ENCODE assay signal across 16 cellular contexts in the genomic region with DNA sequence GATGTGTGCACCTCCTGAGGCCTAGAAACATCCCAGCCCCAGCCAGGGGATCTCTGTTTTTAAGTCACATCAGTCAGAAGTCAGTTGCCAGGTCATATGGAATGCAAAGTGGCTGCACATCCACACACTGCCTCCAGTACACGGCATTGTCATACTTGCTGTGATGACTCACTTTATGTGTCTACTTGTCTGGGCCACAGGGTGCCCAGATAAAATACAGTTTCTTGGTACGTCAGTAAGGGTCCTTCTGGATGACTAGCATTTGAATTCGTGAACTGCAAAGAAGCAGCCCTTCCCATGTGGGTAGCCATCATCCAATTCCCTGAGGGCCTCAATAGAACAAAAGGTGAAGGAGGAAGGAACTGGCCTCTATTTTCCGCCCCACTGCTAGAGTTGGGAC. TPM values are rescaled to one million over a fixed set of nuclear protein-coding genes. Genes with fewer than 3 reads are reported as not detected.
DNase-seq lines count a peak whose midpoint lies in the region; ATAC-seq and TF ChIP-seq lines count a peak whose summit lies in the region.
"Had no signal": no experiment of that assay in that cellular context is flagged by ENCODE, and none has a peak within 500 bp of the region (broad histone marks: within the 10 kb centered on the region; RNA-seq: fewer than 3 reads in every experiment).

No MANE protein-coding gene starts in this region.

- peak overlapping the region; percentile 33 for H3K27ac Mint-ChIP-seq in dendritic cell treated with granulocyte-macrophage colony-stimulating factor and Interleukin-4, amounts not matched to agents 40 ng/mL and 50 ng/mL, for 4 days
- no peak overlapping the region for H3K27ac Mint-ChIP-seq in CD8-positive, alpha-beta T cell
- H3K27ac Mint-ChIP-seq: stimulated activated naive CD8-positive, alpha-beta T cell treated with anti-CD3 and anti-CD28 coated beads, Interleukin-15, Interleukin-2, amounts not matched to agents 100 ng/mL and 50 ng/mL, for 24 hours; WTC11 had no signal

- no peak overlapping the region for H4K8ac ChIP-seq in IMR-90 (ENCODE audit: low read depth in 2 of 2, low read length in 2 of 2)

- 100% methylated on average over 1 of the region's 4 CpGs; no CpG with 5 or more reads in 1 of the 2 experiments for WGBS in IMR-90 (ENCODE audit: extremely low coverage in 2 of 2, insufficient read length in 1 of 2), 2 experiments

- BruUV-seq in IMR-90 (replicated peaks; lab: Mats Ljungman, UMichigan), result no TSS peak

- dilution Hi-C loops in IMR-90 (cut with HindIII; ENCODE audit: low sequenced_read_pairs, unreplicated experiment), result no loop called here

- peak overlapping the region; percentile 58 for H2AK5ac ChIP-seq in IMR-90 (ENCODE audit: low read depth, low read length)

- H4K20me1 ChIP-seq in IMR-90 (ENCODE audit: insufficient read depth, low read length), result no peaks in the 10 kb centered on the region

- H2BK120ac ChIP-seq in IMR-90 (ENCODE audit: low read depth, low read length), result no peak overlapping the region

- H2BK20ac ChIP-seq in IMR-90 (ENCODE audit: low read depth, low read length), result no peak overlapping the region; the same call in 1 of the 2 replicates

- no peak overlapping the region for H3K4me3 ChIP-seq in IMR-90 (ENCODE audit: insufficient read depth, low read depth, low read length)
- no peak overlapping the region for H3K4me3 ChIP-seq in CD8-positive, alpha-beta T cell (ENCODE audit: low read depth, low read length)
- H3K4me3 ChIP-seq: PC-9 had no signal

- intact Hi-C loops in IMR-90 (cut with micrococcal nuclease), result no loop called here
- intact Hi-C loops in dendritic cell treated with granulocyte-macrophage colony-stimulating factor and Interleukin-4, amounts not matched to agents 40 ng/mL and 50 ng/mL, for 4 days (cut with micrococcal nuclease), result no loop called here
- intact Hi-C loops in CD8-positive, alpha-beta T cell (cut with DNase I, micrococcal nuclease), result no loop called here

- peak overlapping the region; percentile 10; the same call in 1 of the 2 replicates for H3K4ac ChIP-seq in IMR-90 (ENCODE audit: low read depth, low read length)

- no peaks in the 10 kb centered on the region for H3K9me3 ChIP-seq in IMR-90 (ENCODE audit: control insufficient read depth, insufficient read depth, low read length)
- no peaks in the 10 kb centered on the region for H3K9me3 ChIP-seq in CD8-positive, alpha-beta T cell (ENCODE audit: low read length)
- H3K9me3 ChIP-seq: Caco-2 had no signal

- H3K36me3 Mint-ChIP-seq in activated T-cell treated with anti-CD3 and anti-CD28 coated beads, Interleukin-2, amount 50 U/mL, for 4 hours (ENCODE audit: insufficient read depth), result peaks cover 28% of the 10 kb centered on the region
- peaks cover 71% of the 10 kb centered on the region for H3K36me3 Mint-ChIP-seq in dendritic cell treated with granulocyte-macrophage colony-stimulating factor and Interleukin-4, amounts not matched to agents 40 ng/mL and 50 ng/mL, for 4 days (ENCODE audit: low read depth)
- H3K36me3 Mint-ChIP-seq in CD8-positive, alpha-beta T cell, result peaks cover 34% of the 10 kb centered on the region

- no peak for TF ChIP-seq POLR2A in IMR-90 (IDR thresholded peaks at IDR 0.05; ENCODE audit: low read depth, low read length)

- no peak overlapping the region for H3K23ac ChIP-seq in IMR-90 (ENCODE audit: low read depth, low read length)

- H3K4me1 ChIP-seq in IMR-90 (ENCODE audit: control insufficient read depth, insufficient read depth, low read length), result 0 out of 2 replicates have a peak, but pooled peaks cover 4% of the 10 kb centered on the region
- no peaks in the 10 kb centered on the region for H3K4me1 ChIP-seq in CD8-positive, alpha-beta T cell (ENCODE audit: insufficient read depth, low read length)
- H3K4me1 ChIP-seq: Caco-2 had no signal

- no peak overlapping the region for H2AK9ac ChIP-seq in IMR-90 (replicated peaks; ENCODE audit: low read depth, low read length, poor library complexity)

- H3K9me3 Mint-ChIP-seq in activated T-cell treated with anti-CD3 and anti-CD28 coated beads, Interleukin-2, amount 50 U/mL, for 4 hours, result no peaks in the 10 kb centered on the region
- peaks cover 9% of the 10 kb centered on the region for H3K9me3 Mint-ChIP-seq in dendritic cell treated with granulocyte-macrophage colony-stimulating factor and Interleukin-4, amounts not matched to agents 40 ng/mL and 50 ng/mL, for 4 days
- H3K9me3 Mint-ChIP-seq in CD8-positive, alpha-beta T cell, result peaks cover 9% of the 10 kb centered on the region

- no peaks in the 10 kb centered on the region for H3K27me3 Mint-ChIP-seq in activated T-cell treated with anti-CD3 and anti-CD28 coated beads, Interleukin-2, amount 50 U/mL, for 4 hours (ENCODE audit: low read depth)
- no peaks in the 10 kb centered on the region for H3K27me3 Mint-ChIP-seq in dendritic cell treated with granulocyte-macrophage colony-stimulating factor and Interleukin-4, amounts not matched to agents 40 ng/mL and 50 ng/mL, for 4 days
- H3K27me3 Mint-ChIP-seq in CD8-positive, alpha-beta T cell (ENCODE audit: low read depth), result no peaks in the 10 kb centered on the region
- H3K27me3 Mint-ChIP-seq: stimulated activated naive CD8-positive, alpha-beta T cell treated with anti-CD3 and anti-CD28 coated beads, Interleukin-15, Interleukin-2, amounts not matched to agents 100 ng/mL and 50 ng/mL, for 24 hours had no signal

- in situ Hi-C loops in IMR-90 (cut with MboI; ENCODE audit: low sequenced_read_pairs), result no loop called here

- POLR2A ChIA-PET in IMR-90 (lab: Charles Lee; ENCODE audit: unreplicated experiment), result no interaction called here
- POLR2A ChIA-PET in GM10248 (lab: Yijun Ruan, JAX), result no interaction called here
- POLR2A ChIA-PET in CD8-positive, alpha-beta T cell (lab: Charles Lee), result no interaction called here

- no peak for TF ChIP-seq RAD21 in IMR-90 (IDR thresholded peaks at IDR 0.05; ENCODE audit: low read length)

- H3K4me2 ChIP-seq in IMR-90 (ENCODE audit: low read depth, low read length), result no peak overlapping the region
- H3K4me2 ChIP-seq: PC-9 had no signal

- peaks cover 5 to 29% of the 10 kb centered on the region in 2 experiments for H3K79me1 ChIP-seq in IMR-90 (ENCODE audit: low read depth in 1 of 2, low read length in 2 of 2)

- no peak overlapping the region for H3K14ac ChIP-seq in IMR-90 (replicated peaks; ENCODE audit: low read depth, low read length)

- no peaks in the 10 kb centered on the region; the same call in 1 of the 2 replicates for H3K36me3 ChIP-seq in IMR-90 (ENCODE audit: control insufficient read depth, insufficient read depth, low read length)
- H3K36me3 ChIP-seq in CD8-positive, alpha-beta T cell (ENCODE audit: insufficient read depth, low read length), result no peaks in the 10 kb centered on the region

- no peak overlapping the region for H2BK5ac ChIP-seq in IMR-90 (ENCODE audit: low read depth, low read length, poor library complexity, severe bottlenecking)

- H3K56ac ChIP-seq in IMR-90 (ENCODE audit: extremely low read depth, insufficient read depth, low read length), result no peak overlapping the region

- no peak overlapping the region for H4K91ac ChIP-seq in IMR-90 (ENCODE audit: insufficient read depth, low read depth, low read length)

- no peak overlapping the region for H3K9ac ChIP-seq in IMR-90 (ENCODE audit: low read depth, low read length)

- CTCF ChIA-PET in IMR-90 (lab: Yijun Ruan, JAX), result no interaction called here
- CTCF ChIA-PET in GM10248 (lab: Yijun Ruan, JAX), result no interaction called here
- CTCF ChIA-PET in CD8-positive, alpha-beta T cell (lab: Charles Lee), result no interaction called here

- no peak overlapping the region for H2AFZ ChIP-seq in IMR-90 (replicated peaks; ENCODE audit: low read length, poor library complexity)
- H2AFZ ChIP-seq: PC-9 had no signal

- H3K18ac ChIP-seq in IMR-90 (ENCODE audit: low read depth, low read length), result no peak overlapping the region

- peaks cover 5% of the 10 kb centered on the region; the same call in 1 of the 2 replicates for H3K9me1 ChIP-seq in IMR-90 (ENCODE audit: insufficient read depth, low read length)

- no peak for DNase-seq in activated T-cell treated with anti-CD3 and anti-CD28 coated beads, Interleukin-2, amount 50 U/mL, for 4 hours
- DNase-seq in activated T-cell treated with anti-CD3 and anti-CD28 coated beads for 4 hours (no peak), IMR-90 (peak; percentile 29), smooth muscle cell of the brain vasculature (ENCODE audit: low read depth, low spot score) (peak; percentile 10), GM10248 (ENCODE audit: extremely low spot score) (no peak)
- DNase-seq in CD8-positive, alpha-beta T cell, result no peak
- DNase-seq: amygdala; Caco-2; effector CD4-positive, alpha-beta T cell; NCI-H446; PC-9; SW 1271 had no signal

- H4K5ac ChIP-seq in IMR-90 (ENCODE audit: low read depth, low read length), result no peak overlapping the region; the same call in 1 of the 2 replicates

- ATAC-seq in activated T-cell treated with anti-CD3 and anti-CD28 coated beads, Interleukin-2, amount 50 U/mL, for 4 hours, result peak; percentile 79 to 89
- ATAC-seq in IMR-90 (ENCODE audit: low read depth) (peak; percentile 32; the same call in 1 of the 2 replicates), HG03045 (IDR thresholded peaks at IDR 0.05; ENCODE audit: unreplicated experiment) (no peak)
- no peak for ATAC-seq in CD8-positive, alpha-beta T cell
- ATAC-seq: WTC11 had no signal

- TF ChIP-seq CTCF in IMR-90 (conservative IDR thresholded peaks at IDR 0.05; ENCODE audit: low read depth, low read length), result no peak
- no peak for TF ChIP-seq CTCF in GM10248 (IDR thresholded peaks at IDR 0.05; ENCODE audit: control extremely low read depth, extremely low read depth, low read depth, missing control alignments)
- no peak for TF ChIP-seq CTCF in CD8-positive, alpha-beta T cell (IDR thresholded peaks at IDR 0.05)

- H3K4me1 Mint-ChIP-seq in activated T-cell treated with anti-CD3 and anti-CD28 coated beads, Interleukin-2, amount 50 U/mL, for 4 hours (ENCODE audit: low read depth), result peaks cover 3% of the 10 kb centered on the region
- H3K4me1 Mint-ChIP-seq in dendritic cell treated with granulocyte-macrophage colony-stimulating factor and Interleukin-4, amounts not matched to agents 40 ng/mL and 50 ng/mL, for 4 days (ENCODE audit: low read depth), result peaks cover 25% of the 10 kb centered on the region
- H3K4me1 Mint-ChIP-seq in CD8-positive, alpha-beta T cell (ENCODE audit: low read depth), result peaks cover 12% of the 10 kb centered on the region
- H3K4me1 Mint-ChIP-seq: WTC11 had no signal

- no peak overlapping the region for H2BK15ac ChIP-seq in IMR-90 (ENCODE audit: low read depth, low read length)

- H3K4me3 Mint-ChIP-seq in activated T-cell treated with anti-CD3 and anti-CD28 coated beads, Interleukin-2, amount 50 U/mL, for 4 hours, result no peak overlapping the region
- no peak overlapping the region for H3K4me3 Mint-ChIP-seq in dendritic cell treated with granulocyte-macrophage colony-stimulating factor and Interleukin-4, amounts not matched to agents 40 ng/mL and 50 ng/mL, for 4 days
- H3K4me3 Mint-ChIP-seq in CD8-positive, alpha-beta T cell, result no peak overlapping the region
- H3K4me3 Mint-ChIP-seq: stimulated activated naive CD8-positive, alpha-beta T cell treated with anti-CD3 and anti-CD28 coated beads, Interleukin-15, Interleukin-2, amounts not matched to agents 100 ng/mL and 50 ng/mL, for 24 hours; WTC11 had no signal

- H3K27ac ChIP-seq in IMR-90 (ENCODE audit: insufficient read depth, low read length), result no peak overlapping the region
- no peak overlapping the region for H3K27ac ChIP-seq in CD8-positive, alpha-beta T cell (ENCODE audit: low read depth, low read length)
- H3K27ac ChIP-seq: PC-9 had no signal

- H3K27me3 ChIP-seq in IMR-90 (ENCODE audit: control insufficient read depth, insufficient read depth, low read length), result no peaks in the 10 kb centered on the region
- H3K27me3 ChIP-seq in CD8-positive, alpha-beta T cell (ENCODE audit: insufficient read depth, low read length), result no peaks in the 10 kb centered on the region

RNA-seq across cellular contexts. Expression of gene AUH, which starts 27.7 kb away (rescaled TPM):
- total RNA-seq in activated T-cell treated with anti-CD3 and anti-CD28 coated beads, Interleukin-2, amount 50 U/mL, for 4 hours, result 10 to 100 TPM; 23.6 to 24.6 (median 23.8) TPM
- 8.1 and 12.8 TPM in 2 replicates for total RNA-seq in IMR-90 (2012; rRNA removed)
- polyA plus RNA-seq in IMR-90 (2012; rRNA removed), result 5.7 and 5.9 TPM in 2 replicates
- 3.6 and 6.3 TPM in 2 replicates for polyA plus RNA-seq in IMR-90 (2012; cell fraction: cytosol; rRNA removed)
- 4.0 and 11.1 TPM in 2 replicates for polyA plus RNA-seq in IMR-90 (2012; cell fraction: nucleus; rRNA removed; ENCODE audit: low replicate concordance)
- total RNA-seq in CD8-positive, alpha-beta T cell, result 10 to 100 TPM; 13.4 to 15.2 TPM

Comparison
In these comparisons a context has a peak if more than half of its experiments do, and no peak if none do; other contexts are left out.
1. ATAC-seq: peak in activated T-cell treated with anti-CD3 and anti-CD28 coated beads, Interleukin-2, amount 50 U/mL, for 4 hours (2 of 2) and IMR-90 (single experiment); none in HG03045 (single experiment) and CD8-positive, alpha-beta T cell (single experiment).
2. DNase-seq: peak in IMR-90 (single experiment) and smooth muscle cell of the brain vasculature (single experiment); none in activated T-cell treated with anti-CD3 and anti-CD28 coated beads, Interleukin-2, amount 50 U/mL, for 4 hours (single experiment), activated T-cell treated with anti-CD3 and anti-CD28 coated beads for 4 hours (single experiment), GM10248 (single experiment) and CD8-positive, alpha-beta T cell (0 of 7).